8 cellular contexts compared by ENCODE assay signal in genomic region chr1:39258146-39258924, GRCh38. TPM values are rescaled to one million over a fixed set of nuclear protein-coding genes. Genes with fewer than 3 reads are reported as not detected.
DNase-seq lines count a peak whose midpoint lies in the region; ATAC-seq, FAIRE-seq and TF ChIP-seq lines count a peak whose summit lies in the region.

No MANE protein-coding gene starts in this region.

- H3K4me1 ChIP-seq in KMS-11 (ENCODE audit: low read depth, poor library complexity, severe bottlenecking): peaks cover 24% of the 10 kb centered on the region
- no peaks in the 10 kb centered on the region for H3K4me1 ChIP-seq in neutrophil (ENCODE audit: control insufficient read depth in 1 of 2, insufficient read depth in 1 of 2, low read depth in 1 of 2, low read length in 1 of 2)
- H3K4me1 ChIP-seq in testis: no peaks in the 10 kb centered on the region

- H2AFZ ChIP-seq in KMS-11 (ENCODE audit: low read depth): no peak overlapping the region

- TF ChIP-seq CTCF in D721Med (IDR thresholded peaks at IDR 0.05; ENCODE audit: insufficient read depth, missing control alignments) (peak; percentile 76), KMS-11 (conservative IDR thresholded peaks at IDR 0.05; ENCODE audit: low read depth, low read length) (peak; percentile 96), neutrophil (IDR thresholded peaks at IDR 0.05) (peak; percentile 72), testis (IDR thresholded peaks at IDR 0.05) (peak; percentile 77 to 82 (median 81))

- intact Hi-C loops in testis (cut with DNase I; ENCODE audit: low total_unique reads): loop anchor here (5.0 to 10.0 kb wide), 2 partner anchors 54 to 161 kb away; partner anchors contain the start of gene MACF1

- no peaks in the 10 kb centered on the region for H3K36me3 ChIP-seq in KMS-11 (ENCODE audit: insufficient read depth)
- peaks cover 48% of the 10 kb centered on the region for H3K36me3 ChIP-seq in neutrophil
- H3K36me3 ChIP-seq in testis (ENCODE audit: low read depth, missing control alignments): no peaks in the 10 kb centered on the region

- H3K9me3 ChIP-seq in neutrophil (no peaks in the 10 kb centered on the region), testis (no peaks in the 10 kb centered on the region)

- DNase-seq in D721Med (ENCODE audit: insufficient read length, low spot score) (peak; percentile 50), SHP77 (lab: John Stamatoyannopoulos, UW) (peak; percentile 45 to 55), fibroblast of the conjunctiva (ENCODE audit: low read depth) (peak; percentile 47), testis (peak; percentile 86)
- DNase-seq in activated T-helper 9 cell treated with anti-CD3 and anti-CD28 coated beads, Interleukin-2, amount 50 U/mL, for 16 hours (ENCODE audit: low read depth): peak; percentile 47

- TF ChIP-seq POLR2A in testis (IDR thresholded peaks at IDR 0.05) (no peak), GM18505 (IDR thresholded peaks at IDR 0.05; ENCODE audit: borderline replicate concordance, extremely low read depth, insufficient read depth, insufficient read length) (no peak)

- no peak for ATAC-seq in GM18505 (IDR thresholded peaks at IDR 0.05; ENCODE audit: unreplicated experiment)

- FAIRE-seq in D721Med (lab: Jason Lieb, UNC): peak; percentile 82

- H3K79me2 ChIP-seq in KMS-11 (ENCODE audit: insufficient read depth, low read depth): 0 out of 2 replicates have a peak, but pooled peaks cover 6% of the 10 kb centered on the region

- no peaks in the 10 kb centered on the region for H3K27me3 ChIP-seq in KMS-11 (ENCODE audit: insufficient read depth, low read depth)
- H3K27me3 ChIP-seq in neutrophil: no peaks in the 10 kb centered on the region
- H3K27me3 ChIP-seq in testis: no peaks in the 10 kb centered on the region

- no peak overlapping the region for H3K27ac ChIP-seq in KMS-11
- H3K27ac ChIP-seq in neutrophil: no peak overlapping the region
- H3K27ac ChIP-seq in testis: peak overlapping the region in 1 of 2 donors; percentile 15

- WGBS in testis, 2 donors: 49 to 57% methylated on average over 7 of the region's 7 CpGs

- H3K4me2 ChIP-seq in KMS-11: no peak overlapping the region

- no peaks in the 10 kb centered on the region for H4K20me1 ChIP-seq in KMS-11 (ENCODE audit: insufficient read depth)

- H3K4me3 ChIP-seq in KMS-11 (IDR thresholded peaks at IDR 0.05; ENCODE audit: insufficient read depth, low read depth, low read length): no peak overlapping the region
- no peak overlapping the region for H3K4me3 ChIP-seq in neutrophil (ENCODE audit: low read depth in 1 of 2, low read length in 1 of 2)
- no peak overlapping the region for H3K4me3 ChIP-seq in testis

- no peak overlapping the region for H3K9ac ChIP-seq in KMS-11

RNA-seq across cellular contexts. Expression of gene MACF1, which starts 53.8 kb away (rescaled TPM):
- 100 to 1,000 TPM; 422 to 494 TPM for total RNA-seq in testis
- polyA plus RNA-seq in testis (ENCODE audit: insufficient read depth, low read depth, low replicate concordance): 136 TPM
